Comparison of ENCODE assay signal across 29 cellular contexts in the genomic region with DNA sequence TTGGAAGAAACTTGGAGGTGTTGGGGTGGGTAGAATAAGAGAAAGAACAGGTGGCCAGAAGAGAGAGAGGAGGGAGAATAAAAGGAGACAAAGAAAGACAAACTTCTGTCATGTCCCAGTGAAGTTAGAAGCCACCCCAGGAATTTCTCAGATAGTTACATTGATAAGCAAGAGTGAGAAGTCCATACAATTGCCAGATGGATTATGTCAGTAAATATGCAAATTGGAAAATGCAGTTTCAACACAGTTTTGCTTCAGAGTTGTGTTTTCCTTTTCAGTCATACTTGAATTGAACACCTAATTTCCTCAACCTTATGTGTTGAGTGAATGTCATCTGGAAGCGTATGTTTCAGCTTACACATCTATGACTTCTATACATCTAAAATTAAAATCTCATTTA.
"Had no signal": no experiment of that assay in that cellular context is flagged by ENCODE, and none has a peak within 500 bp of the region (broad histone marks: within the 10 kb centered on the region; RNA-seq: fewer than 3 reads in every experiment).

No MANE protein-coding gene starts in this region.

- H3K27me3 ChIP-seq: adrenal gland, body of pancreas, gastroesophageal sphincter, right lobe of liver, transverse colon had no signal

- H3K4me3 ChIP-seq: adrenal gland, body of pancreas, coronary artery, dorsolateral prefrontal cortex, gastroesophageal sphincter, lower lobe of right lung, right lobe of liver, transverse colon had no signal

- DNase-seq: activated CD4-positive, alpha-beta T cell treated with anti-CD3 and anti-CD28 coated beads for 4 hours; activated CD4-positive, alpha-beta T cell treated with anti-CD3 and anti-CD28 coated beads, Interleukin-2, amount 50 U/mL, for 4 hours; activated CD4-positive, CD25-positive, alpha-beta regulatory T cell; activated effector memory CD4-positive, alpha-beta T cell treated with anti-CD3 and anti-CD28 coated beads, Interleukin-2, amount 50 U/mL, for 16 hours; activated naive CD4-positive, alpha-beta T cell treated with anti-CD3 and anti-CD28 coated beads for 36 hours; activated naive CD8-positive, alpha-beta T cell treated with anti-CD3 and anti-CD28 coated beads for 36 hours; activated T-cell treated with anti-CD3 and anti-CD28 coated beads for 4 hours; activated T-cell treated with anti-CD3 and anti-CD28 coated beads, Interleukin-2, amount 50 U/mL, for 72 hours; adrenal gland; aorta; body of pancreas; cerebellar nuclear complex; dorsolateral prefrontal cortex; effector memory CD4-positive, alpha-beta T cell; erythroblast; head of caudate nucleus; hippocampal formation; lower lobe of right lung; mesenchymal stem cell; natural killer cell; right lobe of liver; stimulated activated CD4-positive, alpha-beta T cell treated with anti-CD3 and anti-CD28 coated beads, Interleukin-2, amount 100 ng/mL, for 48 hours; stimulated activated naive CD4-positive, alpha-beta T cell treated with Interleukin-2 at 50 U/mL for 16 hours; transverse colon had no signal

- H3K36me3 ChIP-seq: adrenal gland, gastroesophageal sphincter, lower lobe of right lung, right lobe of liver, transverse colon had no signal

- H3K9me3 ChIP-seq: adrenal gland, body of pancreas, gastroesophageal sphincter, lower lobe of right lung, right lobe of liver, transverse colon had no signal

- H3K27ac ChIP-seq: adrenal gland, body of pancreas, coronary artery, dorsolateral prefrontal cortex, gastroesophageal sphincter, lower lobe of right lung, right lobe of liver, transverse colon had no signal

- FAIRE-seq: keratinocyte, urothelium cell line had no signal

- H3K4me1 ChIP-seq: adrenal gland, body of pancreas, right lobe of liver, transverse colon had no signal

- ATAC-seq: activated T-cell treated with anti-CD3 and anti-CD28 coated beads, Interleukin-2, amount 50 U/mL, for 72 hours; body of pancreas; gastroesophageal sphincter; left lobe of liver; lower lobe of right lung; natural killer cell; right lobe of liver had no signal
